Comparison of ENCODE assay signal across 12 cellular contexts in the genomic region with DNA sequence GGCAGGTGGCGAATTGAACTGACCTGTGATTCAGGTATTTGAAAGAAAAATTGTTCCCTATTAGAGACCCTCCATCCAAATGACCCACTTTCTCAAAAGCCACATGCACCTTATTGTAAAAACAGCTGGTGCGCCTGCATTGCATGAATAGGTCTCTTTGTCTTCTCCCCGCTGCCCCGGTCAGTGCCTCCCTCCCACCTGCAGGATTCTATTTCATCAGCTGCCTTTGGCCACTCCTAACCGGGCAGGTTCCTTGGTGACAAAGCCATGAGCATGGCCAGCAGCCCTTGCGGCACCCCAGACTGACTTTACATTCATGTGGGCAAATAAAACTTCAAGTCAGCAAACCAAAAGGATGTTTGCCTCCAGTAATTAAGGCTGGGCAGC. TPM values are rescaled to one million over a fixed set of nuclear protein-coding genes. Genes with fewer than 3 reads are reported as not detected.
DNase-seq lines count a peak whose midpoint lies in the region; ATAC-seq and TF ChIP-seq lines count a peak whose summit lies in the region.
"Had no signal": no experiment of that assay in that cellular context is flagged by ENCODE, and none has a peak within 500 bp of the region (broad histone marks: within the 10 kb centered on the region; RNA-seq: fewer than 3 reads in every experiment).

No MANE protein-coding gene starts in this region.

- no peaks in the 10 kb centered on the region; the same call in 1 of the 2 replicates for H3K27me3 ChIP-seq in SJCRH30
- H3K27me3 ChIP-seq: brain microvascular endothelial cell, upper lobe of left lung had no signal

- no peak overlapping the region for H3K4me3 ChIP-seq in SJCRH30

- peak; percentile 27 for DNase-seq in cardiac septum (ENCODE audit: low spot score)
- DNase-seq in Right ventricle myocardium superior, result no peak
- peak; percentile 14 to 52 for DNase-seq in SJCRH30
- peak; percentile 45 for DNase-seq in kidney tubule cell (ENCODE audit: low spot score)
- no peak for DNase-seq in cerebellar cortex (ENCODE audit: low spot score)
- DNase-seq in CD1c-positive myeloid dendritic cell (ENCODE audit: extremely low spot score), result no peak
- DNase-seq: brain microvascular endothelial cell had no signal

- H3K36me3 ChIP-seq in SJCRH30, result no peaks in the 10 kb centered on the region
- H3K36me3 ChIP-seq: brain microvascular endothelial cell, upper lobe of left lung had no signal

- no peaks in the 10 kb centered on the region for H3K9me3 ChIP-seq in SJCRH30 (replicated peaks)
- H3K9me3 ChIP-seq: upper lobe of left lung had no signal

- no peaks in the 10 kb centered on the region for H3K4me1 ChIP-seq in SJCRH30

- H3K27ac ChIP-seq in SJCRH30, result no peak overlapping the region
- H3K27ac ChIP-seq: brain microvascular endothelial cell had no signal

- TF ChIP-seq POLR2A in GM18505 (IDR thresholded peaks at IDR 0.05; ENCODE audit: borderline replicate concordance, extremely low read depth, insufficient read depth, insufficient read length), result no peak

- intact Hi-C loops in cardiac septum (cut with DNase I) (no loop called here), Right ventricle myocardium superior (cut with DNase I) (no loop called here)

- ATAC-seq in Right ventricle myocardium superior (ENCODE audit: poor library complexity), result no peak
- no peak for ATAC-seq in GM18505 (IDR thresholded peaks at IDR 0.05; ENCODE audit: unreplicated experiment)
- ATAC-seq in GM19397 (IDR thresholded peaks at IDR 0.05; ENCODE audit: unreplicated experiment), result no peak

RNA-seq across cellular contexts. Expression of a gene that starts 6.4 kb away (rescaled TPM):
- not detected for total RNA-seq in cardiac septum
- total RNA-seq in Right ventricle myocardium superior, result not detected
- not detected in 2 replicates for total RNA-seq in SJCRH30 (2014; rRNA removed; shearing (Covaris generic))
- total RNA-seq: fibroblast of lung had no signal

RNA-seq across cellular contexts. Expression of a gene that starts 14.3 kb away (rescaled TPM):
- total RNA-seq in cardiac septum, result not detected
- total RNA-seq in Right ventricle myocardium superior, result not detected
- total RNA-seq in SJCRH30 (2014; rRNA removed; shearing (Covaris generic)), result not detected in 2 replicates
- total RNA-seq: fibroblast of lung had no signal

RNA-seq across cellular contexts. Expression of a gene that starts 23.1 kb away (rescaled TPM):
- total RNA-seq in cardiac septum (not detected), Right ventricle myocardium superior (not detected)
- total RNA-seq in SJCRH30 (2014; rRNA removed; shearing (Covaris generic)), result not detected in 2 replicates
- total RNA-seq: fibroblast of lung, liver had no signal

RNA-seq across cellular contexts. Expression of a gene that starts 38.6 kb away (rescaled TPM):
- total RNA-seq in cardiac septum (not detected), Right ventricle myocardium superior (not detected)
- total RNA-seq in SJCRH30 (2014; rRNA removed; shearing (Covaris generic)), result not detected in 2 replicates
- total RNA-seq: fibroblast of lung, liver, upper lobe of left lung had no signal

Comparison
In these comparisons a context has a peak if more than half of its experiments do, and no peak if none do; other contexts are left out.
1. DNase-seq: peak in cardiac septum (single experiment), SJCRH30 (2 of 2) and kidney tubule cell (single experiment); none in Right ventricle myocardium superior (single experiment), cerebellar cortex (single experiment) and CD1c-positive myeloid dendritic cell (single experiment).